23 cellular contexts compared by ENCODE assay signal in genomic region chr5:135265497-135266300, GRCh38.
A peak's percentile ranks its signal among the peaks of the same experiment; 100 is the strongest.
DNase-seq lines count a peak whose midpoint lies in the region; ATAC-seq and TF ChIP-seq lines count a peak whose summit lies in the region.
"Had no signal": no experiment of that assay in that cellular context is flagged by ENCODE, and none has a peak within 500 bp of the region (broad histone marks: within the 10 kb centered on the region; RNA-seq: fewer than 3 reads in every experiment).

No MANE protein-coding gene starts in this region.

- no peaks in the 10 kb centered on the region for H3K36me3 Mint-ChIP-seq in endodermal cell (ENCODE audit: low read depth)
- H3K36me3 Mint-ChIP-seq in activated T-cell treated with anti-CD3 and anti-CD28 coated beads, Interleukin-2, amount 50 U/mL, for 24 hours (ENCODE audit: low read depth), result no peaks in the 10 kb centered on the region
- H3K36me3 Mint-ChIP-seq: CD4-positive, CD25-positive, alpha-beta regulatory T cell had no signal

- peaks cover 9% of the 10 kb centered on the region for H3K4me1 Mint-ChIP-seq in endodermal cell
- H3K4me1 Mint-ChIP-seq in activated T-cell treated with anti-CD3 and anti-CD28 coated beads, Interleukin-2, amount 50 U/mL, for 24 hours (ENCODE audit: low read depth), result no peaks in the 10 kb centered on the region
- H3K4me1 Mint-ChIP-seq: CD4-positive, CD25-positive, alpha-beta regulatory T cell had no signal

- H3K36me3 ChIP-seq in HUES48 (ENCODE audit: control insufficient read depth, insufficient read depth, low read length) (no peaks in the 10 kb centered on the region), duodenal mucosa (ENCODE audit: control insufficient read depth in 1 of 2, insufficient read depth in 2 of 2, low read length in 2 of 2) (no peaks in the 10 kb centered on the region), mucosa of rectum (ENCODE audit: control insufficient read depth in 2 of 2, insufficient read depth in 2 of 2, low read length in 2 of 2) (no peaks in the 10 kb centered on the region), subcutaneous abdominal adipose tissue (ENCODE audit: control insufficient read depth in 5 of 5, insufficient read depth in 5 of 5, low read length in 5 of 5) (no peaks in the 10 kb centered on the region), endodermal cell (ENCODE audit: control insufficient read depth, insufficient read depth, low read length) (no peaks in the 10 kb centered on the region)
- H3K36me3 ChIP-seq: SJSA1, thyroid gland had no signal

- peak overlapping the region; percentile 28 for H3K27ac ChIP-seq in HUES48 (ENCODE audit: low read depth, low read length)
- peak overlapping the region; percentile 14 for H3K27ac ChIP-seq in duodenal mucosa (ENCODE audit: low read depth, low read length)
- peak overlapping the region; percentile 34 to 52 for H3K27ac ChIP-seq in mucosa of rectum (ENCODE audit: low read depth in 2 of 2, low read length in 2 of 2)
- peak overlapping the region; percentile 69 for H3K27ac ChIP-seq in subcutaneous abdominal adipose tissue (ENCODE audit: low read depth, low read length)
- no peak overlapping the region for H3K27ac ChIP-seq in endodermal cell (ENCODE audit: low read depth, low read length)
- H3K27ac ChIP-seq: KMS-11, SJSA1, thyroid gland had no signal

- no peak for ATAC-seq in GM21529 (IDR thresholded peaks at IDR 0.05; ENCODE audit: unreplicated experiment)
- ATAC-seq: activated CD8-positive, alpha-beta T cell treated with anti-CD3 and anti-CD28 coated beads, Interleukin-2, amount 10 ng/mL, durations not matched to agents 7 days and 5 days; Panc1; stimulated activated naive CD8-positive, alpha-beta T cell treated with anti-CD3 and anti-CD28 coated beads, Interleukin-15, Interleukin-2, amounts not matched to agents 100 U/mL and 50 U/mL, for 24 hours had no signal

- H3K9ac ChIP-seq in HUES48 (ENCODE audit: low read depth, low read length) (no peak overlapping the region), duodenal mucosa (ENCODE audit: low read depth in 1 of 2, low read length in 2 of 2) (no peak overlapping the region), mucosa of rectum (ENCODE audit: low read depth in 1 of 2, low read length in 2 of 2) (no peak overlapping the region), subcutaneous abdominal adipose tissue (ENCODE audit: low read length in 5 of 5) (peak overlapping the region in 1 of 5 donors; percentile 6), endodermal cell (ENCODE audit: extremely low read depth, low read length, poor library complexity, severe bottlenecking) (no peak overlapping the region)
- H3K9ac ChIP-seq: KMS-11 had no signal

- H3K27me3 ChIP-seq in HUES48 (ENCODE audit: control insufficient read depth, insufficient read depth, low read length), result no peaks in the 10 kb centered on the region
- H3K27me3 ChIP-seq in duodenal mucosa (ENCODE audit: control insufficient read depth in 1 of 2, insufficient read depth in 2 of 2, low read length in 2 of 2), result no peaks in the 10 kb centered on the region
- H3K27me3 ChIP-seq in mucosa of rectum (ENCODE audit: control insufficient read depth in 2 of 2, insufficient read depth in 2 of 2, low read length in 2 of 2), result peaks cover 2 to 3% of the 10 kb centered on the region in 2 donors
- no peaks in the 10 kb centered on the region for H3K27me3 ChIP-seq in subcutaneous abdominal adipose tissue (ENCODE audit: control insufficient read depth in 5 of 5, insufficient read depth in 4 of 5, low read length in 5 of 5)
- no peaks in the 10 kb centered on the region for H3K27me3 ChIP-seq in endodermal cell (ENCODE audit: control insufficient read depth, insufficient read depth, low read length, poor library complexity, severe bottlenecking)
- H3K27me3 ChIP-seq: SJSA1, thyroid gland had no signal

- WGBS in endodermal cell (ENCODE audit: insufficient coverage in 1 of 2, insufficient read length in 1 of 2), 2 experiments, result 92 to 100% methylated on average over 6 to 13 of the region's 13 CpGs

- peaks cover 9% of the 10 kb centered on the region for H3K9me3 Mint-ChIP-seq in endodermal cell
- no peaks in the 10 kb centered on the region for H3K9me3 Mint-ChIP-seq in activated T-cell treated with anti-CD3 and anti-CD28 coated beads, Interleukin-2, amount 50 U/mL, for 24 hours

- H3K9me3 ChIP-seq in HUES48 (ENCODE audit: control insufficient read depth, insufficient read depth, low read length), result peaks cover 2% of the 10 kb centered on the region; the same call in 1 of the 2 replicates
- H3K9me3 ChIP-seq in duodenal mucosa (ENCODE audit: control insufficient read depth in 1 of 2, low read length in 2 of 2), result no peaks in the 10 kb centered on the region
- H3K9me3 ChIP-seq in mucosa of rectum (ENCODE audit: control insufficient read depth in 2 of 2, low read length in 2 of 2), result no peaks in the 10 kb centered on the region
- H3K9me3 ChIP-seq in subcutaneous abdominal adipose tissue (ENCODE audit: control insufficient read depth in 5 of 5, low read length in 5 of 5), result no peaks in the 10 kb centered on the region
- peaks cover 12% of the 10 kb centered on the region for H3K9me3 ChIP-seq in endodermal cell (ENCODE audit: control insufficient read depth, low read length)
- H3K9me3 ChIP-seq: SJSA1, thyroid gland had no signal

- H3K4me3 ChIP-seq in HUES48 (ENCODE audit: low read depth, low read length), result no peak overlapping the region
- no peak overlapping the region for H3K4me3 ChIP-seq in duodenal mucosa (ENCODE audit: low read depth in 1 of 2, low read length in 2 of 2)
- H3K4me3 ChIP-seq in mucosa of rectum (ENCODE audit: low read length in 2 of 2), result no peak overlapping the region
- peak overlapping the region in 1 of 5 donors; percentile 6 for H3K4me3 ChIP-seq in subcutaneous abdominal adipose tissue (ENCODE audit: low read depth in 1 of 5, low read length in 5 of 5)
- H3K4me3 ChIP-seq in endodermal cell (ENCODE audit: low read length), result no peak overlapping the region
- H3K4me3 ChIP-seq: SJSA1, thyroid gland had no signal

- no peaks in the 10 kb centered on the region for H3K27me3 Mint-ChIP-seq in endodermal cell (ENCODE audit: insufficient read depth)
- peaks cover 4% of the 10 kb centered on the region for H3K27me3 Mint-ChIP-seq in activated T-cell treated with anti-CD3 and anti-CD28 coated beads, Interleukin-2, amount 50 U/mL, for 24 hours

- H3K27ac Mint-ChIP-seq in endodermal cell, result no peak overlapping the region
- H3K27ac Mint-ChIP-seq in activated T-cell treated with anti-CD3 and anti-CD28 coated beads, Interleukin-2, amount 50 U/mL, for 24 hours, result no peak overlapping the region
- H3K27ac Mint-ChIP-seq: activated CD8-positive, alpha-beta T cell treated with anti-CD3 and anti-CD28 coated beads, Interleukin-2, amount 10 ng/mL, durations not matched to agents 7 days and 5 days; CD4-positive, CD25-positive, alpha-beta regulatory T cell had no signal

- H3K4me1 ChIP-seq in HUES48 (ENCODE audit: control insufficient read depth, insufficient read depth, low read length), result no peaks in the 10 kb centered on the region
- peaks cover 10 to 20% of the 10 kb centered on the region in 2 donors for H3K4me1 ChIP-seq in duodenal mucosa (ENCODE audit: control insufficient read depth in 1 of 2, insufficient read depth in 2 of 2, low read length in 2 of 2)
- peaks cover 2% of the 10 kb centered on the region in 2 donors for H3K4me1 ChIP-seq in mucosa of rectum (ENCODE audit: control insufficient read depth in 2 of 2, insufficient read depth in 2 of 2, low read length in 2 of 2)
- H3K4me1 ChIP-seq in subcutaneous abdominal adipose tissue (ENCODE audit: control insufficient read depth in 5 of 5, insufficient read depth in 5 of 5, low read length in 5 of 5), result peaks cover 3 to 41% (median 31%) of the 10 kb centered on the region in 5 donors
- no peaks in the 10 kb centered on the region for H3K4me1 ChIP-seq in endodermal cell (ENCODE audit: control insufficient read depth, insufficient read depth, low read length)
- H3K4me1 ChIP-seq: thyroid gland had no signal

- TF ChIP-seq CTCF in endodermal cell (conservative IDR thresholded peaks at IDR 0.05), result no peak

- H3K4me3 Mint-ChIP-seq in endodermal cell, result no peak overlapping the region
- H3K4me3 Mint-ChIP-seq in activated T-cell treated with anti-CD3 and anti-CD28 coated beads, Interleukin-2, amount 50 U/mL, for 24 hours, result no peak overlapping the region
- H3K4me3 Mint-ChIP-seq: activated CD8-positive, alpha-beta T cell treated with anti-CD3 and anti-CD28 coated beads, Interleukin-2, amount 10 ng/mL, durations not matched to agents 7 days and 5 days; CD4-positive, CD25-positive, alpha-beta regulatory T cell had no signal

- DNase-seq in endodermal cell, result no peak
- no peak for DNase-seq in activated T-cell treated with anti-CD3 and anti-CD28 coated beads, Interleukin-2, amount 50 U/mL, for 24 hours
- DNase-seq: activated CD8-positive, alpha-beta T cell treated with anti-CD3 and anti-CD28 coated beads, Interleukin-2, amount 10 ng/mL, durations not matched to agents 7 days and 5 days; activated effector memory CD4-positive, alpha-beta T cell treated with anti-CD3 and anti-CD28 coated beads, Interleukin-2, amount 50 U/mL, for 16 hours; activated T-cell treated with anti-CD3 and anti-CD28 coated beads for 4 hours; CD4-positive, CD25-positive, alpha-beta regulatory T cell; effector memory CD4-positive, alpha-beta T cell; kidney; mammary epithelial cell; NCI-H1436 treated with DMSO at 0.1 percent for 48 hours; NCI-H510A treated with DMSO at 0.1 percent for 48 hours; stimulated activated CD4-positive, alpha-beta T cell treated with anti-CD3 and anti-CD28 coated beads, Interleukin-15, amount 100 ng/mL, for 24 hours; stimulated activated naive CD8-positive, alpha-beta T cell treated with anti-CD3 and anti-CD28 coated beads, Interleukin-15, Interleukin-2, amounts not matched to agents 100 U/mL and 50 U/mL, for 24 hours; T-helper 1 cell; thyroid gland had no signal
